ENCODE assay signal across 9 cellular contexts in the genomic region with DNA sequence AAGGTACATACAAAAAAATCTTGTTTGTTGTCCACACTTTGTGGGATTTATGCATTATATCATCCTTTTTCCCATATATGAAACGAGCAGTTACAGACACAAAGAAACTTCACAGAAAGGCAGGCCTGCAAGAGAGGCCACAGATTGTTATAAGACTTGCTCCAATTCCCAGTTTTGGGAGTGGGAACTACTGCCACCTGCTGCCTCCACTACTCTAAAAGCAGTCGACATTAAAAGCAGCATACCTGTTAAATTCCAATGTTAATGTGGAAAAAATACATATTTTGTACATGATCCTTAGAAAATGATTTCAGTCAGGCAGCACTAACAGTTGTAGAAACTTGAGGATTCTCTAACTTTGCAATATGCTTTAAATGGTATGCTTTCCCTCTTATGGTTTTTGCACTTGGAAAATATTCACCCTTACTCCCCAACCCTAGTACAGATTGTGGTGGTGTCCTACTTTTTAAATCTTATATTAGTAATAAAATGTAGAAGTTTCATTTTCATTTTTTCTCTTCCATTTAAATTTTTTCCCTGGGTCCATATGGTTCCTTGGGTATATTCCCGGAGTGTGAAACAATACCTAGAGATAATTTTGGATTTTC. TPM values are rescaled to one million over a fixed set of nuclear protein-coding genes. Genes with fewer than 3 reads are reported as not detected.
DNase-seq lines count a peak whose midpoint lies in the region; ATAC-seq lines count a peak whose summit lies in the region.
"Had no signal": no experiment of that assay in that cellular context is flagged by ENCODE, and none has a peak within 500 bp of the region (broad histone marks: within the 10 kb centered on the region; RNA-seq: fewer than 3 reads in every experiment).

No MANE protein-coding gene starts in this region.

- H3K9me3 ChIP-seq in mesodermal cell (ENCODE audit: control insufficient read depth, low read length): no peaks in the 10 kb centered on the region

- ATAC-seq in stimulated activated naive B cell treated with anti-CD40 and anti-IgM and Interleukin-4, amounts not matched to agents 10 μg/mL and 1 μg/mL and 100 μg/mL, for 72 hours (replicated peaks): no peak
- ATAC-seq in GM21619 (IDR thresholded peaks at IDR 0.05; ENCODE audit: unreplicated experiment): no peak

- H3K36me3 Mint-ChIP-seq in stimulated activated naive B cell treated with anti-CD40 and anti-IgM and Interleukin-4, amounts not matched to agents 10 μg/mL and 1 μg/mL and 100 μg/mL, for 72 hours: peaks cover 3% of the 10 kb centered on the region in 2 donors
- H3K36me3 Mint-ChIP-seq in T-helper 2 cell treated with Interferon-gamma antibody and Interleukin-4, amounts not matched to agents 5 μg/mL and 100 μg/mL, for 36 hours (ENCODE audit: low read depth): no peaks in the 10 kb centered on the region
- H3K36me3 Mint-ChIP-seq: activated naive CD8-positive, alpha-beta T cell treated with anti-CD3 and anti-CD28 coated beads, Interleukin-2, amount 10 ng/mL, durations not matched to agents 7 days and 5 days had no signal

- no peaks in the 10 kb centered on the region for H3K27me3 Mint-ChIP-seq in stimulated activated naive B cell treated with anti-CD40 and anti-IgM and Interleukin-4, amounts not matched to agents 10 μg/mL and 1 μg/mL and 100 μg/mL, for 72 hours
- H3K27me3 Mint-ChIP-seq in T-helper 2 cell treated with Interferon-gamma antibody and Interleukin-4, amounts not matched to agents 5 μg/mL and 100 μg/mL, for 36 hours (ENCODE audit: low read depth): peaks cover 20% of the 10 kb centered on the region

- H3K4me1 Mint-ChIP-seq in stimulated activated naive B cell treated with anti-CD40 and anti-IgM and Interleukin-4, amounts not matched to agents 10 μg/mL and 1 μg/mL and 100 μg/mL, for 72 hours: peaks cover 14 to 21% of the 10 kb centered on the region in 2 donors
- H3K4me1 Mint-ChIP-seq in T-helper 2 cell treated with Interferon-gamma antibody and Interleukin-4, amounts not matched to agents 5 μg/mL and 100 μg/mL, for 36 hours (ENCODE audit: low read depth): no peaks in the 10 kb centered on the region
- H3K4me1 Mint-ChIP-seq: activated naive CD8-positive, alpha-beta T cell treated with anti-CD3 and anti-CD28 coated beads, Interleukin-2, amount 10 ng/mL, durations not matched to agents 7 days and 5 days had no signal

- peak overlapping the region; percentile 18 for H3K27ac ChIP-seq in mesodermal cell (ENCODE audit: low read depth, low read length, severe bottlenecking)

- no peak overlapping the region for H3K4me3 ChIP-seq in mesodermal cell (ENCODE audit: extremely low read depth, insufficient read depth, low read length, poor library complexity, severe bottlenecking)

- peaks cover 24% of the 10 kb centered on the region for H3K4me1 ChIP-seq in mesodermal cell (ENCODE audit: control insufficient read depth, insufficient read depth, low read length, poor library complexity, severe bottlenecking)

- no peak overlapping the region for H3K27ac Mint-ChIP-seq in stimulated activated naive B cell treated with anti-CD40 and anti-IgM and Interleukin-4, amounts not matched to agents 10 μg/mL and 1 μg/mL and 100 μg/mL, for 72 hours
- no peak overlapping the region for H3K27ac Mint-ChIP-seq in T-helper 2 cell treated with Interferon-gamma antibody and Interleukin-4, amounts not matched to agents 5 μg/mL and 100 μg/mL, for 36 hours
- H3K27ac Mint-ChIP-seq: activated naive CD8-positive, alpha-beta T cell treated with anti-CD3 and anti-CD28 coated beads, Interleukin-2, amount 10 ng/mL, durations not matched to agents 7 days and 5 days had no signal

- no peaks in the 10 kb centered on the region for H3K36me3 ChIP-seq in mesodermal cell (ENCODE audit: control insufficient read depth, insufficient read depth, low read length)

- DNase-seq in DMS 273 (lab: John Stamatoyannopoulos, UW; ENCODE audit: unreplicated experiment) (peak; percentile 79), NCI-H2196 treated with DMSO at 0.1 percent for 48 hours (lab: John Stamatoyannopoulos, UW; ENCODE audit: unreplicated experiment) (peak; percentile 65), cerebellar cortex (ENCODE audit: low spot score) (peak; percentile 13)
- DNase-seq in stimulated activated naive B cell treated with anti-CD40 and anti-IgM and Interleukin-4, amounts not matched to agents 10 μg/mL and 1 μg/mL and 100 μg/mL, for 72 hours: no peak
- DNase-seq in effector CD4-positive, alpha-beta T cell: no peak
- DNase-seq in T-helper 2 cell treated with Interferon-gamma antibody and Interleukin-4, amounts not matched to agents 5 μg/mL and 100 μg/mL, for 36 hours (ENCODE audit: low spot score): no peak
- DNase-seq: activated naive CD8-positive, alpha-beta T cell treated with anti-CD3 and anti-CD28 coated beads, Interleukin-2, amount 10 ng/mL, durations not matched to agents 7 days and 5 days had no signal

- H3K9me3 Mint-ChIP-seq in stimulated activated naive B cell treated with anti-CD40 and anti-IgM and Interleukin-4, amounts not matched to agents 10 μg/mL and 1 μg/mL and 100 μg/mL, for 72 hours: no peaks in the 10 kb centered on the region
- H3K9me3 Mint-ChIP-seq in T-helper 2 cell treated with Interferon-gamma antibody and Interleukin-4, amounts not matched to agents 5 μg/mL and 100 μg/mL, for 36 hours: no peaks in the 10 kb centered on the region
- H3K9me3 Mint-ChIP-seq: activated naive CD8-positive, alpha-beta T cell treated with anti-CD3 and anti-CD28 coated beads, Interleukin-2, amount 10 ng/mL, durations not matched to agents 7 days and 5 days had no signal

- H3K4me3 Mint-ChIP-seq in stimulated activated naive B cell treated with anti-CD40 and anti-IgM and Interleukin-4, amounts not matched to agents 10 μg/mL and 1 μg/mL and 100 μg/mL, for 72 hours: no peak overlapping the region
- no peak overlapping the region for H3K4me3 Mint-ChIP-seq in T-helper 2 cell treated with Interferon-gamma antibody and Interleukin-4, amounts not matched to agents 5 μg/mL and 100 μg/mL, for 36 hours
- H3K4me3 Mint-ChIP-seq: activated naive CD8-positive, alpha-beta T cell treated with anti-CD3 and anti-CD28 coated beads, Interleukin-2, amount 10 ng/mL, durations not matched to agents 7 days and 5 days had no signal

- 50% methylated on average over 2 of the region's 3 CpGs; no CpG with 5 or more reads in 1 of the 2 experiments for WGBS in mesodermal cell (ENCODE audit: insufficient coverage in 2 of 2), 2 experiments

RNA-seq across cellular contexts. Expression of a gene that starts 37.9 kb away (rescaled TPM):
- not detected for polyA plus RNA-seq in mesodermal cell (2013, experiment 1 of 2)
- not detected for polyA plus RNA-seq in mesodermal cell (2013, experiment 2 of 2)

Comparison
In these comparisons a context has a peak if more than half of its experiments do, and no peak if none do; other contexts are left out.
1. DNase-seq: peak in DMS 273 (single experiment), NCI-H2196 treated with DMSO at 0.1 percent for 48 hours (single experiment) and cerebellar cortex (single experiment); none in stimulated activated naive B cell treated with anti-CD40 and anti-IgM and Interleukin-4, amounts not matched to agents 10 μg/mL and 1 μg/mL and 100 μg/mL, for 72 hours (single experiment), effector CD4-positive, alpha-beta T cell (single experiment) and T-helper 2 cell treated with Interferon-gamma antibody and Interleukin-4, amounts not matched to agents 5 μg/mL and 100 μg/mL, for 36 hours (single experiment).